Comparison of ENCODE assay signal across 23 cellular contexts in genomic region chr2:40190457-40190856, GRCh38.
A peak's percentile ranks its signal among the peaks of the same experiment; 100 is the strongest.
DNase-seq lines count a peak whose midpoint lies in the region; FAIRE-seq and TF ChIP-seq lines count a peak whose summit lies in the region.
"Had no signal": no experiment of that assay in that cellular context is flagged by ENCODE, and none has a peak within 500 bp of the region (broad histone marks: within the 10 kb centered on the region; RNA-seq: fewer than 3 reads in every experiment).

No MANE protein-coding gene starts in this region.

- H3K27me3 Mint-ChIP-seq in astrocyte (ENCODE audit: low read depth, unreplicated experiment): no peaks in the 10 kb centered on the region
- H3K27me3 Mint-ChIP-seq: CD4-positive, alpha-beta T cell; CD8-positive, alpha-beta memory T cell had no signal

- H3K4me3 Mint-ChIP-seq in astrocyte (ENCODE audit: unreplicated experiment): no peak overlapping the region
- H3K4me3 Mint-ChIP-seq: CD14-positive monocyte; CD4-positive, alpha-beta T cell; CD8-positive, alpha-beta memory T cell had no signal

- H3K36me3 Mint-ChIP-seq in astrocyte (ENCODE audit: low read depth, unreplicated experiment): no peaks in the 10 kb centered on the region
- H3K36me3 Mint-ChIP-seq: CD8-positive, alpha-beta memory T cell had no signal

- H3K4me1 ChIP-seq in astrocyte (ENCODE audit: insufficient read depth, low read length) (peaks cover 2% of the 10 kb centered on the region), urinary bladder (ENCODE audit: insufficient read depth) (no peaks in the 10 kb centered on the region)
- H3K4me1 ChIP-seq: A549; BLaER1 treated with 17β-estradiol and CSF1 and Interleukin-3, amounts not matched to agents 10 nM and 100 nM had no signal

- no peak overlapping the region for H3K9ac ChIP-seq in astrocyte (ENCODE audit: low read length)
- H3K9ac ChIP-seq: BLaER1 treated with 17β-estradiol and CSF1 and Interleukin-3, amounts not matched to agents 10 nM and 100 nM; GM23248 had no signal

- no peaks in the 10 kb centered on the region for H3K9me3 Mint-ChIP-seq in astrocyte (ENCODE audit: unreplicated experiment)
- H3K9me3 Mint-ChIP-seq: CD14-positive monocyte; CD4-positive, alpha-beta T cell had no signal

- no peak overlapping the region for H2AFZ ChIP-seq in astrocyte (ENCODE audit: low read depth, low read length)
- H2AFZ ChIP-seq: GM23248 had no signal

- no peak for TF ChIP-seq CTCF in astrocyte (IDR thresholded peaks at IDR 0.05; ENCODE audit: insufficient read depth, low read depth, low read length)

- no peak overlapping the region for H3K27ac Mint-ChIP-seq in astrocyte (ENCODE audit: unreplicated experiment)
- H3K27ac Mint-ChIP-seq: CD14-positive monocyte; CD4-positive, alpha-beta T cell; CD8-positive, alpha-beta memory T cell had no signal

- H3K4me3 ChIP-seq in astrocyte (ENCODE audit: insufficient read depth, low read depth, low read length) (no peak overlapping the region), urinary bladder (ENCODE audit: low read depth, low read length) (no peak overlapping the region)
- H3K4me3 ChIP-seq: A549; BLaER1 treated with 17β-estradiol and CSF1 and Interleukin-3, amounts not matched to agents 10 nM and 100 nM; GM23248 had no signal

- no peak overlapping the region for H3K27ac ChIP-seq in astrocyte (ENCODE audit: low read depth, low read length)
- peak overlapping the region; percentile 10 for H3K27ac ChIP-seq in urinary bladder (ENCODE audit: low read depth)
- H3K27ac ChIP-seq: A549; BLaER1 treated with 17β-estradiol and CSF1 and Interleukin-3, amounts not matched to agents 10 nM and 100 nM; GM23248 had no signal

- WGBS in urinary bladder: 67% methylated on average over 5 of the region's 5 CpGs

- no peaks in the 10 kb centered on the region for H3K79me2 ChIP-seq in astrocyte (ENCODE audit: insufficient read depth, low read length)

- no peaks in the 10 kb centered on the region for H3K27me3 ChIP-seq in astrocyte (ENCODE audit: insufficient read depth, low read length)
- H3K27me3 ChIP-seq: BE2C; BLaER1 treated with 17β-estradiol and CSF1 and Interleukin-3, amounts not matched to agents 10 nM and 100 nM had no signal

- H3K36me3 ChIP-seq in astrocyte (ENCODE audit: insufficient read depth, low read length): no peaks in the 10 kb centered on the region
- no peaks in the 10 kb centered on the region for H3K36me3 ChIP-seq in urinary bladder (ENCODE audit: insufficient read depth)
- H3K36me3 ChIP-seq: BE2C had no signal

- DNase-seq in DMS79 treated with DMSO at 0.1 percent for 48 hours (lab: John Stamatoyannopoulos, UW): peak; percentile 26
- DNase-seq in DMS79 (lab: John Stamatoyannopoulos, UW): no peak
- peak; percentile 17 for DNase-seq in NCI-H69 (lab: John Stamatoyannopoulos, UW)
- no peak for DNase-seq in astrocyte (ENCODE audit: low read depth)
- no peak for DNase-seq in DMS153 treated with DMSO at 0.1 percent for 48 hours (lab: John Stamatoyannopoulos, UW; ENCODE audit: unreplicated experiment)
- DNase-seq in NCI-H345 treated with DMSO at 0.1 percent for 48 hours (lab: John Stamatoyannopoulos, UW; ENCODE audit: unreplicated experiment): no peak
- DNase-seq: 8988T; ACHN; AML-193; BE2C; CD4-positive, alpha-beta T cell; CD8-positive, alpha-beta memory T cell; DMS 273 treated with DMSO at 0.1 percent for 48 hours; DND-41; GM23248; H7; HCEC 1CT had no signal

- no peaks in the 10 kb centered on the region for H4K20me1 ChIP-seq in astrocyte (ENCODE audit: insufficient read depth, low read length)
- H4K20me1 ChIP-seq: BLaER1 treated with 17β-estradiol and CSF1 and Interleukin-3, amounts not matched to agents 10 nM and 100 nM had no signal

- no peak overlapping the region for H3K4me2 ChIP-seq in astrocyte (ENCODE audit: low read length)
- H3K4me2 ChIP-seq: A549; BLaER1 treated with 17β-estradiol and CSF1 and Interleukin-3, amounts not matched to agents 10 nM and 100 nM had no signal

- peak; percentile 23 for FAIRE-seq in astrocyte (lab: Jason Lieb, UNC)
- FAIRE-seq: A549, GM12892, H1 had no signal

- H3K4me1 Mint-ChIP-seq in astrocyte (ENCODE audit: low read depth, unreplicated experiment): peaks cover 10% of the 10 kb centered on the region
- H3K4me1 Mint-ChIP-seq: CD8-positive, alpha-beta memory T cell had no signal

- no peaks in the 10 kb centered on the region for H3K9me3 ChIP-seq in astrocyte (ENCODE audit: insufficient read depth, low read depth, low read length)
- H3K9me3 ChIP-seq: A549, BE2C had no signal

Comparison
In these comparisons a context has a peak if more than half of its experiments do, and no peak if none do; other contexts are left out.
1. DNase-seq: peak in DMS79 treated with DMSO at 0.1 percent for 48 hours (single experiment) and NCI-H69 (single experiment); none in DMS79 (single experiment), astrocyte (single experiment), DMS153 treated with DMSO at 0.1 percent for 48 hours (single experiment) and NCI-H345 treated with DMSO at 0.1 percent for 48 hours (single experiment).